10 cellular contexts compared by ENCODE assay signal in genomic region chr17:57557793-57558681, GRCh38.
DNase-seq lines count a peak whose midpoint lies in the region; ATAC-seq, FAIRE-seq and TF ChIP-seq lines count a peak whose summit lies in the region.
"Had no signal": no experiment of that assay in that cellular context is flagged by ENCODE, and none has a peak within 500 bp of the region (broad histone marks: within the 10 kb centered on the region; RNA-seq: fewer than 3 reads in every experiment).

No MANE protein-coding gene starts in this region.

- H3K9me3 ChIP-seq in pancreas (no peaks in the 10 kb centered on the region), body of pancreas (no peaks in the 10 kb centered on the region)

- FAIRE-seq in pancreas (lab: Jason Lieb, UNC), result no peak
- FAIRE-seq: A204.1, frontal cortex had no signal

- DNase-seq in NCI-H187 (lab: John Stamatoyannopoulos, UW) (peak; percentile 11 to 38), NCI-H187 treated with DMSO at 0.1 percent for 48 hours (lab: John Stamatoyannopoulos, UW) (no peak), RPMI7951 (ENCODE audit: low read depth) (peak; percentile 72), fibroblast of pulmonary artery (ENCODE audit: low read depth) (peak; percentile 76), germinal center (ENCODE audit: low spot score) (no peak), pancreas (no peak), body of pancreas (no peak)

- H3K4me1 ChIP-seq in pancreas (no peaks in the 10 kb centered on the region), body of pancreas (no peaks in the 10 kb centered on the region)

- TF ChIP-seq POLR2A in body of pancreas (IDR thresholded peaks at IDR 0.05), result no peak

- H3K27me3 ChIP-seq in pancreas (no peaks in the 10 kb centered on the region), body of pancreas (no peaks in the 10 kb centered on the region)

- 83 to 90% methylated on average over 22 of the region's 22 CpGs for WGBS in pancreas, 2 donors
- 71 to 85% methylated on average over 22 of the region's 22 CpGs for WGBS in body of pancreas, 2 donors

- TF ChIP-seq CTCF in fibroblast of pulmonary artery (IDR thresholded peaks at IDR 0.05; ENCODE audit: low read length, missing control alignments), result no peak
- TF ChIP-seq CTCF in pancreas (IDR thresholded peaks at IDR 0.05), result no peak
- no peak for TF ChIP-seq CTCF in body of pancreas (IDR thresholded peaks at IDR 0.05)

- H3K27ac ChIP-seq in temporal lobe (ENCODE audit: low read depth, low read length), result peak overlapping the region; percentile 47
- H3K27ac ChIP-seq in pancreas, result no peak overlapping the region
- H3K27ac ChIP-seq in body of pancreas, result no peak overlapping the region

- ATAC-seq in pancreas (no peak), body of pancreas (no peak)

- no peak overlapping the region for H3K4me3 ChIP-seq in fibroblast of pulmonary artery (replicated peaks; ENCODE audit: low read depth, low read length)
- H3K4me3 ChIP-seq in pancreas, result no peak overlapping the region
- H3K4me3 ChIP-seq in body of pancreas, result no peak overlapping the region

- intact Hi-C loops in pancreas (cut with DNase I) (no loop called here), body of pancreas (cut with DNase I) (no loop called here)

- no peaks in the 10 kb centered on the region for H3K36me3 ChIP-seq in pancreas
- no peaks in the 10 kb centered on the region for H3K36me3 ChIP-seq in body of pancreas (replicated peaks in 1 of 2; ENCODE audit: insufficient read depth in 1 of 2, low read depth in 2 of 2)

Comparison
In these comparisons a context has a peak if more than half of its experiments do, and no peak if none do; other contexts are left out.
1. DNase-seq: peak in NCI-H187 (2 of 2), RPMI7951 (single experiment) and fibroblast of pulmonary artery (single experiment); none in NCI-H187 treated with DMSO at 0.1 percent for 48 hours (single experiment), germinal center (single experiment), pancreas (0 of 6) and body of pancreas (0 of 4).